8 cellular contexts compared by ENCODE assay signal in genomic region chr7:27784399-27785053, GRCh38. TPM values are rescaled to one million over a fixed set of nuclear protein-coding genes. Genes with fewer than 3 reads are reported as not detected.
A peak's percentile ranks its signal among the peaks of the same experiment; 100 is the strongest.
DNase-seq lines count a peak whose midpoint lies in the region; ATAC-seq, FAIRE-seq and TF ChIP-seq lines count a peak whose summit lies in the region.

No MANE protein-coding gene starts in this region.

- H3K18ac ChIP-seq in H9 (ENCODE audit: insufficient read length, low read depth, low read length) (no peak overlapping the region), mesenchymal stem cell (ENCODE audit: low read depth in 1 of 2, low read length in 2 of 2) (no peak overlapping the region)

- H4K8ac ChIP-seq in H9 (replicated peaks; ENCODE audit: insufficient read length, low read depth, low read length) (no peak overlapping the region), mesenchymal stem cell (ENCODE audit: low read length) (no peak overlapping the region)

- no peak overlapping the region for H2BK20ac ChIP-seq in H9 (ENCODE audit: low read depth, low read length, poor library complexity, severe bottlenecking)

- DNase-seq in Caki2 (ENCODE audit: low read depth) (peak; percentile 70), H9 (no peak), RCC 7860 (ENCODE audit: low spot score) (peak; percentile 69), mesenchymal stem cell (peak; percentile 77), NCI-H2107 treated with DMSO at 0.1 percent for 48 hours (lab: John Stamatoyannopoulos, UW; ENCODE audit: unreplicated experiment) (no peak)
- peak; percentile 50 for DNase-seq in central memory CD4-positive, alpha-beta T cell

- no peak overlapping the region for H4K5ac ChIP-seq in H9 (ENCODE audit: insufficient read length, low read depth, low read length)

- peak; percentile 70 for TF ChIP-seq CTCF in H9 (conservative IDR thresholded peaks at IDR 0.05)

- no peaks in the 10 kb centered on the region for H3K27me3 ChIP-seq in H9 (ENCODE audit: insufficient read depth, low read length)
- H3K27me3 ChIP-seq in mesenchymal stem cell (ENCODE audit: control insufficient read depth in 1 of 2, insufficient read depth in 1 of 2, low read length in 2 of 2) = no peaks in the 10 kb centered on the region

- H3K79me2 ChIP-seq in H9 (ENCODE audit: insufficient read depth, low read length) = no peaks in the 10 kb centered on the region

- H3K9me3 ChIP-seq in H9 (ENCODE audit: control insufficient read depth, low read depth, low read length) = no peaks in the 10 kb centered on the region
- H3K9me3 ChIP-seq in mesenchymal stem cell (ENCODE audit: control insufficient read depth, low read length) = no peaks in the 10 kb centered on the region

- H3K4me2 ChIP-seq in H9 (ENCODE audit: insufficient read depth, insufficient read length, low read length) (no peak overlapping the region), mesenchymal stem cell (ENCODE audit: low read length, poor library complexity, severe bottlenecking) (no peak overlapping the region)

- H3K36me3 ChIP-seq in mesenchymal stem cell (ENCODE audit: control insufficient read depth in 1 of 2, insufficient read depth in 2 of 2, low read depth in 1 of 2, low read length in 2 of 2) = peaks cover 7 to 47% of the 10 kb centered on the region in 2 experiments

- H3K14ac ChIP-seq in H9 (ENCODE audit: insufficient read depth, low read length) (no peak overlapping the region), mesenchymal stem cell (ENCODE audit: low read length in 2 of 2) (no peak overlapping the region)

- no peaks in the 10 kb centered on the region for H3K23me2 ChIP-seq in H9 (ENCODE audit: insufficient read length, low read depth, low read length, poor library complexity, severe bottlenecking)

- ATAC-seq in GM21360 (IDR thresholded peaks at IDR 0.05; ENCODE audit: unreplicated experiment) (no peak), HG03196 (IDR thresholded peaks at IDR 0.05; ENCODE audit: unreplicated experiment) (no peak)

- no peaks in the 10 kb centered on the region for H4K20me1 ChIP-seq in H9 (ENCODE audit: control insufficient read depth, insufficient read depth, insufficient read length)

- in situ Hi-C loops in Caki2 (cut with HindIII; ENCODE audit: low pct_unique_long_range_greater_than_20kb, low sequenced_read_pairs) = no loop called here

- no peaks in the 10 kb centered on the region for H3K9me3 Mint-ChIP-seq in H9

- no peaks in the 10 kb centered on the region for H3K27me3 Mint-ChIP-seq in H9 (ENCODE audit: low read depth)

- WGBS in H9 (ENCODE audit: extremely low coverage, insufficient read length, low lambda C conversion rate) = no CpG with 5 or more reads among the region's 6 CpGs
- 49% methylated on average over 4 of the region's 6 CpGs for WGBS in mesenchymal stem cell

- H3K4me3 ChIP-seq in mesenchymal stem cell (ENCODE audit: insufficient read depth in 1 of 2, low read depth in 1 of 2, low read length in 2 of 2) = no peak overlapping the region

- H3K79me1 ChIP-seq in H9 (ENCODE audit: insufficient read depth, low read depth, low read length, poor library complexity, severe bottlenecking) (no peaks in the 10 kb centered on the region), mesenchymal stem cell (replicated peaks; ENCODE audit: low read length, poor library complexity, severe bottlenecking) (peaks cover 5% of the 10 kb centered on the region)

- H3K4me3 Mint-ChIP-seq in H9 = no peak overlapping the region

- H3K9ac ChIP-seq in H9 (ENCODE audit: extremely low read depth, insufficient read length, low read length) (no peak overlapping the region), mesenchymal stem cell (ENCODE audit: low read length) (peak overlapping the region; percentile 79)

- H3T11ph ChIP-seq in H9 (ENCODE audit: low read length) = no peak overlapping the region

- H3K4me1 ChIP-seq in H9 (ENCODE audit: insufficient read depth, low read length) (no peaks in the 10 kb centered on the region), mesenchymal stem cell (ENCODE audit: control insufficient read depth, insufficient read depth, low read depth, low read length) (no peaks in the 10 kb centered on the region)

- no peak overlapping the region for H3K56ac ChIP-seq in H9 (ENCODE audit: insufficient read length, low read depth, low read length)

- H2AK5ac ChIP-seq in H9 (ENCODE audit: insufficient read length, low read length) (no peak overlapping the region), mesenchymal stem cell (ENCODE audit: low read length, severe bottlenecking) (no peak overlapping the region)

- H2BK12ac ChIP-seq in H9 (ENCODE audit: insufficient read length, low read depth, low read length) (no peak overlapping the region), mesenchymal stem cell (ENCODE audit: low read length in 2 of 2) (no peak overlapping the region)

- peaks cover 2 to 20% (median 17%) of the 10 kb centered on the region in 3 experiments; a peak in 6 of 7 replicates for H3K36me3 Mint-ChIP-seq in H9 (ENCODE audit: insufficient read depth in 1 of 3, low read depth in 3 of 3)

- H3K27ac Mint-ChIP-seq in H9 = no peak overlapping the region

- H4K91ac ChIP-seq in H9 (ENCODE audit: insufficient read length, low read depth, low read length) = no peak overlapping the region
- H4K91ac ChIP-seq in mesenchymal stem cell (ENCODE audit: low read length) = no peak overlapping the region

- H2BK15ac ChIP-seq in H9 (ENCODE audit: low read depth, low read length) = no peak overlapping the region
- H2BK15ac ChIP-seq in mesenchymal stem cell (ENCODE audit: low read depth, poor library complexity, severe bottlenecking) = no peak overlapping the region

- H2AFZ ChIP-seq in H9 (ENCODE audit: low read length) = no peak overlapping the region
- no peak overlapping the region for H2AFZ ChIP-seq in mesenchymal stem cell (ENCODE audit: low read depth, low read length)

- H3K4me1 Mint-ChIP-seq in H9 = peaks cover 13 to 14% of the 10 kb centered on the region in 2 experiments

- no peak overlapping the region for H2BK5ac ChIP-seq in H9 (ENCODE audit: insufficient read length, low read length)
- H2BK5ac ChIP-seq in mesenchymal stem cell (ENCODE audit: low read depth, low read length, poor library complexity, severe bottlenecking) = no peak overlapping the region

- H2BK120ac ChIP-seq in H9 (ENCODE audit: low read depth, low read length, poor library complexity, severe bottlenecking) (no peak overlapping the region), mesenchymal stem cell (ENCODE audit: low read depth, low read length) (no peak overlapping the region)

- peak; percentile 86 for FAIRE-seq in RCC 7860 (lab: Jason Lieb, UNC)

- H3K23ac ChIP-seq in H9 (ENCODE audit: insufficient read length, low read depth, low read length) (no peak overlapping the region), mesenchymal stem cell (ENCODE audit: low read length in 2 of 2) (no peak overlapping the region)

- H3K27ac ChIP-seq in H9 (ENCODE audit: insufficient read length, low read depth, low read length) (no peak overlapping the region), mesenchymal stem cell (ENCODE audit: low read length, poor library complexity, severe bottlenecking) (no peak overlapping the region)

- no peak overlapping the region for H3K4ac ChIP-seq in H9 (ENCODE audit: low read depth, low read length)
- H3K4ac ChIP-seq in mesenchymal stem cell (ENCODE audit: low read depth in 1 of 2, low read length in 2 of 2) = no peak overlapping the region

RNA-seq across cellular contexts. Expression of gene TAX1BP1, which starts 44.6 kb away (rescaled TPM):
- total RNA-seq in Caki2 (2014; rRNA removed; shearing (Covaris generic); ENCODE audit: low replicate concordance) = 29.7 and 42.8 TPM in 2 replicates
- total RNA-seq in H9 (2021) = 58.0 and 58.3 TPM in 2 replicates
- 106 TPM for polyA plus RNA-seq in mesenchymal stem cell (2013, experiment 1 of 2)
- polyA plus RNA-seq in mesenchymal stem cell (2013, experiment 2 of 2) = 109 TPM

Comparison
In these comparisons a context has a peak if more than half of its experiments do, and no peak if none do; other contexts are left out.
1. DNase-seq: peak in Caki2 (single experiment), RCC 7860 (single experiment), central memory CD4-positive, alpha-beta T cell (single experiment) and mesenchymal stem cell (single experiment); none in H9 (single experiment) and NCI-H2107 treated with DMSO at 0.1 percent for 48 hours (single experiment).